8 cellular contexts compared by ENCODE assay signal in genomic region chr15:72375846-72376581, GRCh38. TPM values are rescaled to one million over a fixed set of nuclear protein-coding genes. Genes with fewer than 3 reads are reported as not detected.
DNase-seq lines count a peak whose midpoint lies in the region; ATAC-seq and TF ChIP-seq lines count a peak whose summit lies in the region.

Gene HEXA, minus strand, starts transcription at chr15:72376014. Its CDS starts 42 bp downstream, at chr15:72375972.

- H3K4me3 ChIP-seq in BE2C (ENCODE audit: low read depth, low read length) (peak within 1 kb of the TSS; percentile 100), colonic mucosa (peak within 1 kb of the TSS; percentile 63)

- TF ChIP-seq CTCF in BE2C (IDR thresholded peaks at IDR 0.05; ENCODE audit: low read depth, low read length) (no peak), colonic mucosa (IDR thresholded peaks at IDR 0.05) (no peak)

- peak within 1 kb of the TSS; percentile 93 to 97 for H3K9ac ChIP-seq in colonic mucosa (ENCODE audit: low read depth in 2 of 2, low read length in 2 of 2)

- peak; percentile 47 for ATAC-seq in HG03457 (IDR thresholded peaks at IDR 0.05; ENCODE audit: unreplicated experiment)

- H3K27me3 ChIP-seq in BE2C (peaks cover 12% of the 10 kb centered on the region), colonic mucosa (no peaks in the 10 kb centered on the region), layer of hippocampus (ENCODE audit: control insufficient read depth, insufficient read depth, low read length) (no peaks in the 10 kb centered on the region)

- intact Hi-C loops in colonic mucosa (cut with DNase I): no loop called here

- peak; percentile 99 for DNase-seq in BE2C
- DNase-seq in GM19240 (ENCODE audit: insufficient read length, low spot score): peak; percentile 79
- peak; percentile 77 for DNase-seq in NCI-H524 treated with DMSO at 0.1 percent for 48 hours (lab: John Stamatoyannopoulos, UW)
- peak; percentile 99 for DNase-seq in activated CD4-positive, alpha-beta T cell treated with anti-CD3 and anti-CD28 coated beads for 48 hours
- peak; percentile 96 for DNase-seq in colonic mucosa
- DNase-seq in stimulated activated CD4-positive, alpha-beta T cell treated with anti-CD3 and anti-CD28 coated beads, Interleukin-1b, Interleukin-23, amount 100 ng/mL, for 24 hours (ENCODE audit: low read depth in 4 of 4, low spot score in 1 of 4): peak; percentile 95 to 98 (median 97)

- H3K36me3 ChIP-seq in BE2C (no peaks in the 10 kb centered on the region), colonic mucosa (no peaks in the 10 kb centered on the region)

- H3K27ac ChIP-seq in colonic mucosa (peak within 1 kb of the TSS; percentile 89), layer of hippocampus (ENCODE audit: low read depth, low read length) (peak within 1 kb of the TSS; percentile 93)

- H3K9me3 ChIP-seq in BE2C (no peaks in the 10 kb centered on the region), colonic mucosa (no peaks in the 10 kb centered on the region)

- H3K4me1 ChIP-seq in BE2C (no peaks in the 10 kb centered on the region; the same call in 1 of the 2 replicates), colonic mucosa (peaks cover 7% of the 10 kb centered on the region)

RNA-seq across cellular contexts. Expression of gene HEXA, which starts in this region (rescaled TPM):
- polyA plus RNA-seq in BE2C (2012; ENCODE audit: insufficient read depth, insufficient read length, low read depth): 33.5 TPM
- 10 to 100 TPM; 67.1 to 97.3 TPM for total RNA-seq in colonic mucosa

Comparison
In these comparisons a context has a peak if more than half of its experiments do, and no peak if none do; other contexts are left out.
1. Peak in every context shown above with its lines: DNase-seq, ATAC-seq, H3K4me3 ChIP-seq and H3K27ac ChIP-seq.